In the genomic region with DNA sequence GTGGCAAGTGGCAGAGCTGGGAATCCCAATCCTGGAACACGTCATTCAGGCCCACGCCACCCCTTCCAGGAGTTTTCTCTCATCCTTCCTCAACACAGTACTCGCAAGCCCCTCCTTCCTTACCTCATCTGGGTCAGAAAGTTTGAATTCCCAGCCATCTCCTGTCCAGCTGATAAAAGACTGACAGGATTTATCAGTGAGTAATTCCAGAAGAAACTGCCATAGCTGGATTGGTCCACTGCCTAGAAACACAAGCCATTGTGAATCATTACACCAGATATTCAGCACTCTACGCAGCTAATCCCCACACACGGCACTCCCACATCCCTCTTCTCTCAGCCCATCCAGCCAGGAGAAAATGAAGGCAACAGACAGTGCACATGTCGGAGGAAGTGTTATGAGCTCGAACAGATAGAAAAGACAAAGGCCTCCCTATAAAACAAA, we compare ENCODE assay signal across 8 cellular contexts.
DNase-seq lines count a peak whose midpoint lies in the region; TF ChIP-seq lines count a peak whose summit lies in the region.

No MANE protein-coding gene starts in this region.

- DNase-seq in activated naive CD4-positive, alpha-beta T cell treated with anti-CD3 and anti-CD28 coated beads, Interleukin-2, amount 50 U/mL, for 16 hours = no peak
- DNase-seq in dermis blood vessel endothelial cell (peak; percentile 88), vagina (ENCODE audit: extremely low spot score in 2 of 2) (no peak), prostate gland (ENCODE audit: low spot score) (no peak), superior temporal gyrus (ENCODE audit: extremely low spot score) (no peak), NCI-H2227 treated with DMSO at 0.1 percent for 48 hours (lab: John Stamatoyannopoulos, UW) (no peak)

- no peaks in the 10 kb centered on the region for H3K27me3 Mint-ChIP-seq in activated naive CD4-positive, alpha-beta T cell treated with anti-CD3 and anti-CD28 coated beads, Interleukin-2, amount 50 U/mL, for 24 hours

- peak overlapping the region; percentile 16 to 48 for H3K27ac ChIP-seq in mucosa of rectum (ENCODE audit: low read depth in 2 of 2, low read length in 2 of 2)
- H3K27ac ChIP-seq in vagina = peak overlapping the region; percentile 86
- no peak overlapping the region for H3K27ac ChIP-seq in prostate gland

- no peaks in the 10 kb centered on the region for H3K27me3 ChIP-seq in mucosa of rectum (ENCODE audit: control insufficient read depth in 2 of 2, insufficient read depth in 2 of 2, low read length in 2 of 2)
- H3K27me3 ChIP-seq in vagina = no peaks in the 10 kb centered on the region
- H3K27me3 ChIP-seq in prostate gland (replicated peaks; ENCODE audit: insufficient read depth) = no peaks in the 10 kb centered on the region

- peak overlapping the region in 1 of 2 donors; percentile 5 for H3K9ac ChIP-seq in mucosa of rectum (ENCODE audit: low read depth in 1 of 2, low read length in 2 of 2)

- peaks cover 25 to 26% of the 10 kb centered on the region in 2 donors for H3K4me1 ChIP-seq in mucosa of rectum (ENCODE audit: control insufficient read depth in 2 of 2, insufficient read depth in 2 of 2, low read length in 2 of 2)
- peaks cover 52% of the 10 kb centered on the region for H3K4me1 ChIP-seq in vagina
- H3K4me1 ChIP-seq in prostate gland (replicated peaks) = no peaks in the 10 kb centered on the region

- no peak for TF ChIP-seq POLR2A in vagina (IDR thresholded peaks at IDR 0.05)
- TF ChIP-seq POLR2A in prostate gland (IDR thresholded peaks at IDR 0.05) = no peak

- no peak for TF ChIP-seq CTCF in vagina (IDR thresholded peaks at IDR 0.05)
- TF ChIP-seq CTCF in prostate gland (IDR thresholded peaks at IDR 0.05) = no peak

- H3K9me3 Mint-ChIP-seq in activated naive CD4-positive, alpha-beta T cell treated with anti-CD3 and anti-CD28 coated beads, Interleukin-2, amount 50 U/mL, for 24 hours = no peaks in the 10 kb centered on the region

- H3K9me3 ChIP-seq in mucosa of rectum (ENCODE audit: control insufficient read depth in 2 of 2, low read length in 2 of 2) = no peaks in the 10 kb centered on the region
- H3K9me3 ChIP-seq in vagina = no peaks in the 10 kb centered on the region
- no peaks in the 10 kb centered on the region for H3K9me3 ChIP-seq in prostate gland

- intact Hi-C loops in vagina (cut with DNase I) = no loop called here
- intact Hi-C loops in prostate gland (cut with DNase I) = loop anchor here (10.0 kb wide), 1 partner anchor 169 kb away; no protein-coding TSS in a partner anchor

- peaks cover 54% of the 10 kb centered on the region for H3K36me3 Mint-ChIP-seq in activated naive CD4-positive, alpha-beta T cell treated with anti-CD3 and anti-CD28 coated beads, Interleukin-2, amount 50 U/mL, for 24 hours

- H3K36me3 ChIP-seq in mucosa of rectum (ENCODE audit: control insufficient read depth in 2 of 2, insufficient read depth in 2 of 2, low read length in 2 of 2) (peaks cover 32 to 62% of the 10 kb centered on the region in 2 donors), vagina (peaks cover 0 to 26% of the 10 kb centered on the region in 2 donors), prostate gland (no peaks in the 10 kb centered on the region)

- H3K4me3 ChIP-seq in mucosa of rectum (ENCODE audit: low read length in 2 of 2) (peak overlapping the region in 1 of 2 donors; percentile 1), vagina (no peak overlapping the region), prostate gland (no peak overlapping the region)

- H3K4me1 Mint-ChIP-seq in activated naive CD4-positive, alpha-beta T cell treated with anti-CD3 and anti-CD28 coated beads, Interleukin-2, amount 50 U/mL, for 24 hours = peaks cover 93% of the 10 kb centered on the region

- H3K4me3 Mint-ChIP-seq in activated naive CD4-positive, alpha-beta T cell treated with anti-CD3 and anti-CD28 coated beads, Interleukin-2, amount 50 U/mL, for 24 hours = peak overlapping the region; percentile 88

- peak overlapping the region; percentile 100 for H3K27ac Mint-ChIP-seq in activated naive CD4-positive, alpha-beta T cell treated with anti-CD3 and anti-CD28 coated beads, Interleukin-2, amount 50 U/mL, for 24 hours

- 78% methylated on average over 7 of the region's 7 CpGs for WGBS in prostate gland

Comparison
In these comparisons a context has a peak if more than half of its experiments do, and no peak if none do; other contexts are left out.
1. H3K27ac ChIP-seq: peak in mucosa of rectum (2 of 2) and vagina (single experiment); none in prostate gland (0 of 2).